In genomic region chr7:152899482-152900166, GRCh38 we compare ENCODE assay signal across 1 cellular context.
TF ChIP-seq lines count a peak whose summit lies in the region.

No MANE protein-coding gene starts in this region.

TF ChIP-seq in HepG2, 621 proteins besides CTCF, POLR2A, EP300 and RAD21 (continued from another document and continues in another):
- no peak for TF ChIP-seq AFF4 (CRISPR knock-in tag; IDR thresholded peaks at IDR 0.05)
- TF ChIP-seq CBFB (CRISPR knock-in tag; IDR thresholded peaks at IDR 0.05), result no peak
- peak; percentile 67 for TF ChIP-seq YEATS4 (CRISPR knock-in tag; IDR thresholded peaks at IDR 0.05; ENCODE audit: borderline replicate concordance)
- TF ChIP-seq GTF3A (CRISPR knock-in tag; conservative IDR thresholded peaks at IDR 0.05), result no peak
- TF ChIP-seq ATAD3A (CRISPR knock-in tag; IDR thresholded peaks at IDR 0.05), result no peak
- no peak for TF ChIP-seq STAT5B (CRISPR knock-in tag; IDR thresholded peaks at IDR 0.05)
- TF ChIP-seq NRL (CRISPR knock-in tag; IDR thresholded peaks at IDR 0.05; ENCODE audit: borderline replicate concordance), result no peak
- TF ChIP-seq DRAP1 (CRISPR knock-in tag; IDR thresholded peaks at IDR 0.05), result no peak
- TF ChIP-seq ZNF333 (CRISPR knock-in tag; IDR thresholded peaks at IDR 0.05; ENCODE audit: borderline replicate concordance), result no peak
- TF ChIP-seq ZNF460 (CRISPR knock-in tag; IDR thresholded peaks at IDR 0.05; ENCODE audit: borderline replicate concordance), result no peak
- TF ChIP-seq MXD3 (CRISPR knock-in tag; IDR thresholded peaks at IDR 0.05), result no peak
- no peak for TF ChIP-seq ZNF816 (CRISPR knock-in tag; IDR thresholded peaks at IDR 0.05; ENCODE audit: borderline replicate concordance)
- TF ChIP-seq ZNF382 (CRISPR knock-in tag; IDR thresholded peaks at IDR 0.05; ENCODE audit: borderline replicate concordance), result no peak
- TF ChIP-seq ZBTB43 (CRISPR knock-in tag; conservative IDR thresholded peaks at IDR 0.05), result peak; percentile 44; the same call in 1 of the 2 replicates
- TF ChIP-seq FIP1L1 (IDR thresholded peaks at IDR 0.05; ENCODE audit: borderline replicate concordance, insufficient read depth, low read depth, low read length), result no peak
- no peak for TF ChIP-seq HOXD1 (CRISPR knock-in tag; IDR thresholded peaks at IDR 0.05)
- TF ChIP-seq SP2 (CRISPR knock-in tag; IDR thresholded peaks at IDR 0.05), result no peak
- TF ChIP-seq ZNF614 (CRISPR knock-in tag; IDR thresholded peaks at IDR 0.05; ENCODE audit: borderline replicate concordance), result no peak
- TF ChIP-seq ZKSCAN8 (CRISPR knock-in tag; IDR thresholded peaks at IDR 0.05; ENCODE audit: borderline replicate concordance), result no peak
- no peak for TF ChIP-seq PAWR (CRISPR knock-in tag; IDR thresholded peaks at IDR 0.05; ENCODE audit: borderline replicate concordance)
- TF ChIP-seq TFE3 (CRISPR knock-in tag; IDR thresholded peaks at IDR 0.05), result no peak
- no peak for TF ChIP-seq HBP1 (CRISPR knock-in tag; IDR thresholded peaks at IDR 0.05; ENCODE audit: low read depth)
- no peak; the same call in 1 of the 2 replicates for TF ChIP-seq STAG1 (CRISPR knock-in tag; IDR thresholded peaks at IDR 0.05)
- no peak for TF ChIP-seq ZBTB39 (CRISPR knock-in tag; IDR thresholded peaks at IDR 0.05)
- TF ChIP-seq ZNF850 (CRISPR knock-in tag; conservative IDR thresholded peaks at IDR 0.05), result no peak
- no peak for TF ChIP-seq ZMAT3 (CRISPR knock-in tag; conservative IDR thresholded peaks at IDR 0.05)
- TF ChIP-seq PITX1 (CRISPR knock-in tag; IDR thresholded peaks at IDR 0.05), result no peak
- TF ChIP-seq ZBTB8A (CRISPR knock-in tag; IDR thresholded peaks at IDR 0.05; ENCODE audit: borderline replicate concordance, low read depth), result no peak
- no peak for TF ChIP-seq DPF2 (CRISPR knock-in tag; IDR thresholded peaks at IDR 0.05; ENCODE audit: borderline replicate concordance, low read depth)
- no peak for TF ChIP-seq TRIM24 (CRISPR knock-in tag; IDR thresholded peaks at IDR 0.05)
- no peak for TF ChIP-seq ZNF136 (CRISPR knock-in tag; IDR thresholded peaks at IDR 0.05; ENCODE audit: low read depth)
- TF ChIP-seq SATB2 (CRISPR knock-in tag; IDR thresholded peaks at IDR 0.05), result no peak
- TF ChIP-seq HMG20A (CRISPR knock-in tag; IDR thresholded peaks at IDR 0.05; ENCODE audit: borderline replicate concordance), result 0 out of 2 replicates have a peak, but pooled peaks have one; percentile 34
- no peak for TF ChIP-seq ZNF34 (CRISPR knock-in tag; IDR thresholded peaks at IDR 0.05; ENCODE audit: borderline replicate concordance)
- no peak for TF ChIP-seq ZNF256 (CRISPR knock-in tag; conservative IDR thresholded peaks at IDR 0.05)
- no peak for TF ChIP-seq ETV6 (CRISPR knock-in tag; conservative IDR thresholded peaks at IDR 0.05)
- no peak for TF ChIP-seq ETS1 (CRISPR knock-in tag; IDR thresholded peaks at IDR 0.05)
- no peak for TF ChIP-seq ZNF572 (CRISPR knock-in tag; IDR thresholded peaks at IDR 0.05)
- TF ChIP-seq ZNF556 (CRISPR knock-in tag; IDR thresholded peaks at IDR 0.05; ENCODE audit: borderline replicate concordance), result no peak
- no peak for TF ChIP-seq ZNF431 (CRISPR knock-in tag; IDR thresholded peaks at IDR 0.05; ENCODE audit: borderline replicate concordance, low read depth)
- TF ChIP-seq ZNF343 (CRISPR knock-in tag; IDR thresholded peaks at IDR 0.05), result no peak
- TF ChIP-seq ZGPAT (CRISPR knock-in tag; IDR thresholded peaks at IDR 0.05), result peak; percentile 31; the same call in 1 of the 2 replicates
- no peak for TF ChIP-seq ZNF768 (CRISPR knock-in tag; IDR thresholded peaks at IDR 0.05)
